ENCODE assay signal across 12 cellular contexts in the genomic region with DNA sequence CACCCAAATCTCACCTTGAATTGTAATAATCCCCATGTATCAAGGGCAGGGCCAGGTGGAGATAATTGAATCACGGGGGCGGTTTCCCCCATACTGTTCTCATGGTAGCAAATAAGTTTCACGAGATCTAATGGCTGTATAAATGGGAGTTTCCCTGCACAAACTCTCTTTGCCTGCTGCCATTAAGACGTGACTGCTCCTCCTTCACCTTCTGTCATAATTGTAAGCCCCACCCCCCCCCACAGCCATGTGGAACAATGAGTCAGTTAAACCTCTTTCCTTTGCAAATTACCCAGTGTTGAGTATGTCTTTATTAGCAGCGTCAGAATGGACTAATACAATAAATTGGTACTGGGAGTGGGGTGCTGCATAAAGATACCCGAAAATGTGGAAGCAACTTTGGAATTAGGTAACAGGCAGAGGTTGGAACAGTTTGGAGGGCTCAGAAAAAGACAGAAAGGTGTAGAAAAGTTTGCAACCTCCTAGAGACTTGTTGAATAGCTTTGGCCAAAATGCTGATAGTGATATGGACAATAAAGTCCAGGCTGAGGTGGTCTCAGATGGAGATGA. TPM values are rescaled to one million over a fixed set of nuclear protein-coding genes. Genes with fewer than 3 reads are reported as not detected.
"Had no signal": no experiment of that assay in that cellular context is flagged by ENCODE, and none has a peak within 500 bp of the region (broad histone marks: within the 10 kb centered on the region; RNA-seq: fewer than 3 reads in every experiment).

No MANE protein-coding gene starts in this region.

RNA-seq across cellular contexts. Expression of a gene that starts 43.7 kb away (rescaled TPM):
- total RNA-seq: ascending aorta had no signal

RNA-seq across cellular contexts. Expression of a gene that starts 54.2 kb away (rescaled TPM):
- total RNA-seq: activated B cell treated with CpG ODN at 0.5 μM for 24 hours; activated CD4-positive, alpha-beta memory T cell treated with anti-CD3 and anti-CD28 coated beads, Interleukin-2, amount 10 ng/mL, durations not matched to agents 7 days and 5 days; activated CD4-positive, alpha-beta T cell treated with anti-CD3 and anti-CD28 coated beads, Interleukin-2, amount 10 ng/mL, durations not matched to agents 7 days and 5 days; activated CD8-positive, alpha-beta memory T cell treated with anti-CD3 and anti-CD28 coated beads, Interleukin-2, amount 10 ng/mL, durations not matched to agents 7 days and 5 days; activated CD8-positive, alpha-beta T cell treated with anti-CD3 and anti-CD28 coated beads, Interleukin-2, amount 10 ng/mL, durations not matched to agents 7 days and 5 days; activated naive CD4-positive, alpha-beta T cell treated with anti-CD3 and anti-CD28 coated beads for 36 hours; activated naive CD8-positive, alpha-beta T cell treated with anti-CD3 and anti-CD28 coated beads, Interleukin-2, amount 10 ng/mL, durations not matched to agents 7 days and 5 days; activated T-helper 1 cell treated with anti-CD3 and anti-CD28 coated beads, Interleukin-12 subunit alpha, Interleukin-12 subunit beta, Interleukin-2, Interleukin-4 antibody, amounts not matched to agents 30 ng/mL and 10 ng/mL and 1 ng/mL, durations not matched to agents 14 hours and 24 hours and 36 hours; activated T-helper 17 cell treated with anti-CD3 and anti-CD28 coated beads, Interleukin-2, amount 50 U/mL, for 72 hours; bronchial epithelial cell; cardiac muscle cell had no signal
